ENCODE assay signal across 18 cellular contexts in the genomic region with DNA sequence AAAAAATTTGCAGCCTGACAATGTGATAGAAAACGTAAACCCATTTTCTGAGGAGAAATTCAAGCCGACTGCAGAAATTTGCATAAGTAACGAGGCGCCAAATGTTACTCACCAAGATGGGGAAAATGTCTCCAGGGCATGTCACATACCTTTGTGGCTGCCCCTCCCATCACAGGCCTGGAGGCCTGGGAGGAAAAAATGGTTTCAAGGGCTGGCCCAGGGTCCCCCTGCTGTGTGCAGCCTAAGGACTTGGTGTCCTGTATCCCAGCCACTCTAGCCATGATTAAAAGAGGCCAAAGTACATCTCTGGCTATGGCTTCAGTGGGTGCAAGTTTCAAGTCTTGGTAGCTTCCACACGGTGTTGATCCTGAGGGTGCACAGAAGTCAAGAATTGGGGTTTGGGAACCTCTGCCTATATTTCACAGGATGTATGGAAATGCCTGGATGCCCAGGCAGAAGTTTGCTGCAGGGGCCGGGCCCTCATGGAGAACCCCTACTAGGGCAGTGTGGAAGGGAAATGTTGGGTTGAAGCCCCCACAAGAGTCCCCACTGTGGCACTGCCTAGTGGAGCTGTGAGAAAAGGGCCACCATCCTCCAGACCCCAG.
DNase-seq lines count a peak whose midpoint lies in the region; ATAC-seq and TF ChIP-seq lines count a peak whose summit lies in the region.
"Had no signal": no experiment of that assay in that cellular context is flagged by ENCODE, and none has a peak within 500 bp of the region (broad histone marks: within the 10 kb centered on the region; RNA-seq: fewer than 3 reads in every experiment).

No MANE protein-coding gene starts in this region.

- H3K9ac ChIP-seq in mammary epithelial cell (ENCODE audit: insufficient read depth, low read length) = no peak overlapping the region
- H3K9ac ChIP-seq: BLaER1 had no signal

- H3K27me3 Mint-ChIP-seq in MCF 10A (ENCODE audit: insufficient read depth, unreplicated experiment) = no peaks in the 10 kb centered on the region
- peaks cover 4% of the 10 kb centered on the region; the same call in 1 of the 2 replicates for H3K27me3 Mint-ChIP-seq in WTC11 (ENCODE audit: low read depth)
- H3K27me3 Mint-ChIP-seq in glutamatergic neuron (ENCODE audit: unreplicated experiment) = no peaks in the 10 kb centered on the region
- H3K27me3 Mint-ChIP-seq: CD4-positive, alpha-beta memory T cell; IgD-negative memory B cell had no signal

- no peak overlapping the region for H2AFZ ChIP-seq in mammary epithelial cell (ENCODE audit: low read depth, low read length)

- no peak overlapping the region for H3K4me2 ChIP-seq in mammary epithelial cell (ENCODE audit: insufficient read depth, low read depth, low read length)
- H3K4me2 ChIP-seq: BLaER1 had no signal

- H3K4me1 Mint-ChIP-seq in MCF 10A (ENCODE audit: insufficient read depth, unreplicated experiment) (no peaks in the 10 kb centered on the region), WTC11 (no peaks in the 10 kb centered on the region), glutamatergic neuron (ENCODE audit: low read depth, unreplicated experiment) (no peaks in the 10 kb centered on the region)
- H3K4me1 Mint-ChIP-seq: CD14-positive monocyte; CD4-positive, alpha-beta memory T cell; IgD-negative memory B cell had no signal

- CTCF ChIA-PET in MCF 10A (lab: Yijun Ruan, JAX) (interaction anchor here (0.6 kb wide), 1 partner anchor 1067 kb away, joined by 3 read pairs; no protein-coding TSS in a partner anchor), mammary epithelial cell (lab: Charles Lee; ENCODE audit: low non-redundant PET) (no interaction called here), WTC11 (lab: Charles Lee) (no interaction called here)

- no peaks in the 10 kb centered on the region for H3K27me3 ChIP-seq in mammary epithelial cell (ENCODE audit: insufficient read depth, low read length)
- H3K27me3 ChIP-seq: BLaER1 had no signal

- in situ Hi-C loops in mammary epithelial cell (cut with MboI; ENCODE audit: low sequenced_read_pairs in 2 of 2) = no loop called here

- H3K27ac ChIP-seq in mammary epithelial cell (ENCODE audit: insufficient read depth, low read depth, low read length) = no peak overlapping the region
- H3K27ac ChIP-seq: 22Rv1, BLaER1 had no signal

- H3K4me1 ChIP-seq in mammary epithelial cell (ENCODE audit: insufficient read depth, low read length) = no peaks in the 10 kb centered on the region
- H3K4me1 ChIP-seq: BLaER1, HAP-1 had no signal

- H3K9me3 Mint-ChIP-seq in MCF 10A (ENCODE audit: unreplicated experiment) (peaks cover 15% of the 10 kb centered on the region), WTC11 (peaks cover 64% of the 10 kb centered on the region), glutamatergic neuron (ENCODE audit: unreplicated experiment) (peaks cover 4% of the 10 kb centered on the region)

- H3K36me3 Mint-ChIP-seq in MCF 10A (ENCODE audit: insufficient read depth, unreplicated experiment) (no peaks in the 10 kb centered on the region), WTC11 (peaks cover 32% of the 10 kb centered on the region), glutamatergic neuron (ENCODE audit: unreplicated experiment) (peaks cover 8% of the 10 kb centered on the region)
- H3K36me3 Mint-ChIP-seq: CD14-positive monocyte, IgD-negative memory B cell had no signal

- no peaks in the 10 kb centered on the region for H4K20me1 ChIP-seq in mammary epithelial cell (ENCODE audit: insufficient read depth, low read length)
- H4K20me1 ChIP-seq: BLaER1 had no signal

- no peak overlapping the region for H3K4me3 ChIP-seq in mammary epithelial cell (replicated peaks in 1 of 3; ENCODE audit: insufficient read depth in 1 of 3, low read depth in 2 of 3, low read length in 3 of 3)
- H3K4me3 ChIP-seq: BLaER1, HAP-1 had no signal

- intact Hi-C loops in MCF 10A (cut with micrococcal nuclease) (no loop called here), mammary epithelial cell (cut with micrococcal nuclease) (no loop called here)

- H3K27ac Mint-ChIP-seq in MCF 10A (ENCODE audit: low read depth, unreplicated experiment) (no peak overlapping the region), WTC11 (no peak overlapping the region), glutamatergic neuron (ENCODE audit: unreplicated experiment) (no peak overlapping the region)
- H3K27ac Mint-ChIP-seq: CD14-positive monocyte; CD4-positive, alpha-beta memory T cell had no signal

- ATAC-seq in WTC11 = no peak
- ATAC-seq in HG03565 (IDR thresholded peaks at IDR 0.05; ENCODE audit: unreplicated experiment) = no peak
- no peak for ATAC-seq in HG02623 (IDR thresholded peaks at IDR 0.05; ENCODE audit: unreplicated experiment)
- ATAC-seq: HepG2 had no signal

- H3K9me3 ChIP-seq in mammary epithelial cell (replicated peaks; ENCODE audit: insufficient read depth, low read length) = no peaks in the 10 kb centered on the region
- H3K9me3 ChIP-seq: HAP-1 had no signal

- TF ChIP-seq CTCF in MCF 10A (IDR thresholded peaks at IDR 0.05; ENCODE audit: unreplicated experiment) (no peak), mammary epithelial cell (conservative IDR thresholded peaks at IDR 0.05 in 1 of 2, IDR thresholded peaks at IDR 0.05 in 1 of 2; ENCODE audit: extremely low read depth in 1 of 2, insufficient read depth in 1 of 2, low read depth in 1 of 2, low read length in 2 of 2) (no peak), WTC11 (IDR thresholded peaks at IDR 0.05) (no peak), glutamatergic neuron (IDR thresholded peaks at IDR 0.05; ENCODE audit: partially characterized antibody, unreplicated experiment) (no peak)

- DNase-seq in MCF 10A (ENCODE audit: unreplicated experiment) (peak; percentile 1), mammary epithelial cell (no peak), WTC11 (ENCODE audit: low spot score) (peak; percentile 10), glutamatergic neuron (peak; percentile 20), iPS-NIHi11 (ENCODE audit: low spot score) (no peak), putamen (ENCODE audit: low spot score) (no peak)
- DNase-seq: CD4-positive, alpha-beta memory T cell; DMS153; DMS79; GF-D8 had no signal

- POLR2A ChIA-PET in MCF 10A (lab: Yijun Ruan, JAX) = no interaction called here
- POLR2A ChIA-PET in WTC11 (lab: Charles Lee) = no interaction called here

- 47% methylated on average over 5 of the region's 6 CpGs for WGBS in mammary epithelial cell (ENCODE audit: low coverage, missing lambda C conversion rate)

- H3K79me2 ChIP-seq in mammary epithelial cell (ENCODE audit: insufficient read depth, low read length) = no peaks in the 10 kb centered on the region

- H3K4me3 Mint-ChIP-seq in MCF 10A (ENCODE audit: unreplicated experiment) = no peak overlapping the region
- no peak overlapping the region for H3K4me3 Mint-ChIP-seq in WTC11
- no peak overlapping the region for H3K4me3 Mint-ChIP-seq in glutamatergic neuron (ENCODE audit: unreplicated experiment)
- H3K4me3 Mint-ChIP-seq: CD14-positive monocyte; CD4-positive, alpha-beta memory T cell; IgD-negative memory B cell had no signal

- H3K36me3 ChIP-seq in mammary epithelial cell (ENCODE audit: insufficient read depth, low read length) = no peaks in the 10 kb centered on the region
- H3K36me3 ChIP-seq: BLaER1, HAP-1 had no signal

- dilution Hi-C loops in mammary epithelial cell (cut with HindIII; ENCODE audit: low sequenced_read_pairs) = no loop called here

- BruUV-seq in MCF 10A (replicated peaks; lab: Mats Ljungman, UMichigan) (no TSS peak), mammary epithelial cell (replicated peaks; lab: Mats Ljungman, UMichigan) (no TSS peak)

TF ChIP-seq in WTC11, 78 proteins besides CTCF, POLR2A, EP300 and RAD21 (continues in another document):
- TF ChIP-seq GABPB1 (CRISPR knock-in tag; IDR thresholded peaks at IDR 0.05) = no peak
- TF ChIP-seq SOX15 (CRISPR knock-in tag; IDR thresholded peaks at IDR 0.05) = no peak
- TF ChIP-seq SMAD4 (CRISPR knock-in tag; IDR thresholded peaks at IDR 0.05) = no peak
- TF ChIP-seq, protein P1, sequence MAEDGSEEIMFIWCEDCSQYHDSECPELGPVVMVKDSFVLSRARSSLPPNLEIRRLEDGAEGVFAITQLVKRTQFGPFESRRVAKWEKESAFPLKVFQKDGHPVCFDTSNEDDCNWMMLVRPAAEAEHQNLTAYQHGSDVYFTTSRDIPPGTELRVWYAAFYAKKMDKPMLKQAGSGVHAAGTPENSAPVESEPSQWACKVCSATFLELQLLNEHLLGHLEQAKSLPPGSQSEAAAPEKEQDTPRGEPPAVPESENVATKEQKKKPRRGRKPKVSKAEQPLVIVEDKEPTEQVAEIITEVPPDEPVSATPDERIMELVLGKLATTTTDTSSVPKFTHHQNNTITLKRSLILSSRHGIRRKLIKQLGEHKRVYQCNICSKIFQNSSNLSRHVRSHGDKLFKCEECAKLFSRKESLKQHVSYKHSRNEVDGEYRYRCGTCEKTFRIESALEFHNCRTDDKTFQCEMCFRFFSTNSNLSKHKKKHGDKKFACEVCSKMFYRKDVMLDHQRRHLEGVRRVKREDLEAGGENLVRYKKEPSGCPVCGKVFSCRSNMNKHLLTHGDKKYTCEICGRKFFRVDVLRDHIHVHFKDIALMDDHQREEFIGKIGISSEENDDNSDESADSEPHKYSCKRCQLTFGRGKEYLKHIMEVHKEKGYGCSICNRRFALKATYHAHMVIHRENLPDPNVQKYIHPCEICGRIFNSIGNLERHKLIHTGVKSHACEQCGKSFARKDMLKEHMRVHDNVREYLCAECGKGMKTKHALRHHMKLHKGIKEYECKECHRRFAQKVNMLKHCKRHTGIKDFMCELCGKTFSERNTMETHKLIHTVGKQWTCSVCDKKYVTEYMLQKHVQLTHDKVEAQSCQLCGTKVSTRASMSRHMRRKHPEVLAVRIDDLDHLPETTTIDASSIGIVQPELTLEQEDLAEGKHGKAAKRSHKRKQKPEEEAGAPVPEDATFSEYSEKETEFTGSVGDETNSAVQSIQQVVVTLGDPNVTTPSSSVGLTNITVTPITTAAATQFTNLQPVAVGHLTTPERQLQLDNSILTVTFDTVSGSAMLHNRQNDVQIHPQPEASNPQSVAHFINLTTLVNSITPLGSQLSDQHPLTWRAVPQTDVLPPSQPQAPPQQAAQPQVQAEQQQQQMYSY (CRISPR knock-in tag; IDR thresholded peaks at IDR 0.05) = no peak
- TF ChIP-seq NFE2L1 (CRISPR knock-in tag; IDR thresholded peaks at IDR 0.05) = no peak
- TF ChIP-seq ZNF396 (CRISPR knock-in tag; IDR thresholded peaks at IDR 0.05; ENCODE audit: borderline replicate concordance) = no peak
- TF ChIP-seq, protein P2, sequence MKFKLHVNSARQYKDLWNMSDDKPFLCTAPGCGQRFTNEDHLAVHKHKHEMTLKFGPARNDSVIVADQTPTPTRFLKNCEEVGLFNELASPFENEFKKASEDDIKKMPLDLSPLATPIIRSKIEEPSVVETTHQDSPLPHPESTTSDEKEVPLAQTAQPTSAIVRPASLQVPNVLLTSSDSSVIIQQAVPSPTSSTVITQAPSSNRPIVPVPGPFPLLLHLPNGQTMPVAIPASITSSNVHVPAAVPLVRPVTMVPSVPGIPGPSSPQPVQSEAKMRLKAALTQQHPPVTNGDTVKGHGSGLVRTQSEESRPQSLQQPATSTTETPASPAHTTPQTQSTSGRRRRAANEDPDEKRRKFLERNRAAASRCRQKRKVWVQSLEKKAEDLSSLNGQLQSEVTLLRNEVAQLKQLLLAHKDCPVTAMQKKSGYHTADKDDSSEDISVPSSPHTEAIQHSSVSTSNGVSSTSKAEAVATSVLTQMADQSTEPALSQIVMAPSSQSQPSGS (CRISPR knock-in tag; IDR thresholded peaks at IDR 0.05; ENCODE audit: borderline replicate concordance, low read depth) = no peak
- no peak for TF ChIP-seq HMGA2 (CRISPR knock-in tag; IDR thresholded peaks at IDR 0.05)

Comparison
In these comparisons a context has a peak if more than half of its experiments do, and no peak if none do; other contexts are left out.
1. DNase-seq: peak in MCF 10A (single experiment), WTC11 (single experiment) and glutamatergic neuron (single experiment); none in mammary epithelial cell (single experiment), iPS-NIHi11 (single experiment) and putamen (single experiment).